ENCODE assay signal across 8 cellular contexts in the genomic region with DNA sequence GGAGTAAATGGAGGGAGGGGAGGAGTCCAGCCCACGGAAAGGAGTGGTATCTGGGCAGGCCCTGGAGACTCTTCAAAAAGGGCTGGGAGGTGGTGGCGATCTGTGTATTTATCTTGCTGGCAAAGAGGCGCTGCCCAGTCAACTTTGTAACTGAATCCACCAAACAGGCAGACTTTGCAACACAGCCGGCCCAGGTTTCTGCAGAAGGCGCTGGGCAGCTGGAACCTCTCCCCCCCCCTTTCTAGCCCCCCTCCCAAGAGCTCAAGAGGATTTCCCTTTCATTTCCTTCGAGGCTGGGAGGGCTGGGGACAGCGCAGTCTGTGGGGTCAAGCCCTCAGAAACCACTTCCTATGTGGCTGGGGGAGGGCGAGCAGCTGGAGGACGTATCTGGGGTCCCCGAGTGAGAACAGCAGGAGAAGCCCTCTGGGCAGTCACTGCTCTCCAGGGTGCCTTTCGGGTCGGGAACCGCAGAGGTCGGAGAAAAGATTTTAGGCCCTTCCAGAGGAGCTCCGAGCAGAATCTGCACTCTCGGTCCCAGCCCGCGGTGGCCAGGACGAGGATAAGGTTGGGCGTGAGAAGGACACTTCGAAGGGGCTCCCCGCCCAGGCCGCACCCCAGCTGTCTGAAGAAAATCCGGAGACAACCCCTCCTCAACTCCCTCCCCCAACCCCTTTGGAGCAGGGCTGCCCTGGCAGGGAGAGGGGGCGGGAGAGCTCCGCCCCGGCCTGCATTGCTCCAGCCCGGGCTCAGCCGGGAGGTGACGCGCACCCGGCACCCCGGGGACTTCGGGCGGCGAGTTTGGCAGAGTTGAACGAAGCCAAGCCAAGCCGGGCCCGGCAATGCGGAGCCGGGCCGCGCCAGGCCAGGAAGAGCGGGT. TPM values are rescaled to one million over a fixed set of nuclear protein-coding genes. Genes with fewer than 3 reads are reported as not detected.
DNase-seq lines count a peak whose midpoint lies in the region; ATAC-seq and TF ChIP-seq lines count a peak whose summit lies in the region.

No MANE protein-coding gene starts in this region.

- CTCF ChIA-PET in WTC11 (lab: Charles Lee): interaction anchor here (1.0 to 4.2 kb wide), 9 partner anchors 25 to 98 kb away, joined by 3 to 29 read pairs (median 10); a partner anchor contains a TSS

- H3K27ac Mint-ChIP-seq in WTC11: no peak overlapping the region

- H3K36me3 ChIP-seq in GM23248 (ENCODE audit: low read depth) (no peaks in the 10 kb centered on the region), left lung (no peaks in the 10 kb centered on the region)

- peak overlapping the region; percentile 78 for H3K4me3 Mint-ChIP-seq in WTC11

- ATAC-seq in WTC11 (peak; percentile 13), left lung (peak; percentile 50)

- peak overlapping the region; percentile 98 for H3K4me2 ChIP-seq in GM23248 (ENCODE audit: unreplicated experiment)

- DNase-seq in ELF-1 (ENCODE audit: low read depth, low spot score) (peak; percentile 49), GM23248 (peak; percentile 89), LoVo (ENCODE audit: low spot score) (peak; percentile 11), WTC11 (ENCODE audit: low spot score) (peak; percentile 67), choroid plexus epithelial cell (ENCODE audit: low read depth) (peak; percentile 93), left lung (peak; percentile 69 to 91), DMS153 treated with DMSO at 0.1 percent for 48 hours (lab: John Stamatoyannopoulos, UW; ENCODE audit: unreplicated experiment) (no peak)
- DNase-seq in stimulated activated CD4-positive, alpha-beta T cell treated with anti-CD3 and anti-CD28 coated beads, Interleukin-4, amount 100 ng/mL, for 24 hours: peak; percentile 38

- intact Hi-C loops in left lung (cut with DNase I): loop anchor here in 1 of 2 donors (5.0 kb wide), 1 partner anchor 42 kb away; no protein-coding TSS in a partner anchor

- no peaks in the 10 kb centered on the region for H3K9me2 ChIP-seq in GM23248 (ENCODE audit: insufficient read depth)

- peaks cover 28% of the 10 kb centered on the region for H3K4me1 Mint-ChIP-seq in WTC11

- H3K27me3 ChIP-seq in GM23248 (replicated peaks; ENCODE audit: insufficient read depth) (no peaks in the 10 kb centered on the region), left lung (peaks cover 0 to 16% of the 10 kb centered on the region in 2 donors)

- in situ Hi-C loops in GM23248 (cut with MboI): no loop called here

- peak overlapping the region; percentile 87 for H3K9ac ChIP-seq in GM23248

- H4K20me1 ChIP-seq in GM23248 (ENCODE audit: insufficient read depth): no peaks in the 10 kb centered on the region

- 0 to 1% methylated on average over 25 to 32 of the region's 44 CpGs for WGBS in GM23248 (ENCODE audit: low coverage in 1 of 2, low lambda C conversion rate in 2 of 2, missing lambda C conversion rate in 2 of 2), 2 experiments

- H3K27ac ChIP-seq in GM23248 (peak overlapping the region; percentile 85), left lung (peak overlapping the region; percentile 75 to 82)

- POLR2A ChIA-PET in WTC11 (lab: Charles Lee): interaction anchor here (0.8 to 1.7 kb wide), 4 partner anchors 9 to 202 kb away, joined by 3 to 5 read pairs (median 4); no protein-coding TSS in a partner anchor

- no peaks in the 10 kb centered on the region for H3K36me3 Mint-ChIP-seq in WTC11

- H3F3A ChIP-seq in GM23248 (ENCODE audit: insufficient read depth): peaks cover 26% of the 10 kb centered on the region

- peaks cover 44% of the 10 kb centered on the region for H3K27me3 Mint-ChIP-seq in WTC11 (ENCODE audit: low read depth)

- peaks cover 27% of the 10 kb centered on the region for H3K4me1 ChIP-seq in GM23248 (ENCODE audit: insufficient read depth)
- H3K4me1 ChIP-seq in left lung: peaks cover 12 to 42% of the 10 kb centered on the region in 2 donors

- TF ChIP-seq CTCF in WTC11 (IDR thresholded peaks at IDR 0.05) (no peak), choroid plexus epithelial cell (conservative IDR thresholded peaks at IDR 0.05; ENCODE audit: low read depth, low read length) (no peak), left lung (IDR thresholded peaks at IDR 0.05) (no peak)

- H3K9me3 ChIP-seq in GM23248 (ENCODE audit: low read depth) (no peaks in the 10 kb centered on the region), left lung (no peaks in the 10 kb centered on the region)

- H3K9me3 Mint-ChIP-seq in WTC11: no peaks in the 10 kb centered on the region

- peaks cover 48% of the 10 kb centered on the region for H3K79me2 ChIP-seq in GM23248 (ENCODE audit: insufficient read depth)

- H2AFZ ChIP-seq in GM23248: peak overlapping the region; percentile 26; the same call in 1 of the 2 replicates

- H3K4me3 ChIP-seq in GM23248: peak overlapping the region; percentile 88
- peak overlapping the region; percentile 81 for H3K4me3 ChIP-seq in choroid plexus epithelial cell (ENCODE audit: low read depth, low read length)
- H3K4me3 ChIP-seq in left lung: peak overlapping the region; percentile 77 to 91

TF ChIP-seq in WTC11, 78 proteins besides CTCF, POLR2A, EP300 and RAD21:
- TF ChIP-seq, protein P1, sequence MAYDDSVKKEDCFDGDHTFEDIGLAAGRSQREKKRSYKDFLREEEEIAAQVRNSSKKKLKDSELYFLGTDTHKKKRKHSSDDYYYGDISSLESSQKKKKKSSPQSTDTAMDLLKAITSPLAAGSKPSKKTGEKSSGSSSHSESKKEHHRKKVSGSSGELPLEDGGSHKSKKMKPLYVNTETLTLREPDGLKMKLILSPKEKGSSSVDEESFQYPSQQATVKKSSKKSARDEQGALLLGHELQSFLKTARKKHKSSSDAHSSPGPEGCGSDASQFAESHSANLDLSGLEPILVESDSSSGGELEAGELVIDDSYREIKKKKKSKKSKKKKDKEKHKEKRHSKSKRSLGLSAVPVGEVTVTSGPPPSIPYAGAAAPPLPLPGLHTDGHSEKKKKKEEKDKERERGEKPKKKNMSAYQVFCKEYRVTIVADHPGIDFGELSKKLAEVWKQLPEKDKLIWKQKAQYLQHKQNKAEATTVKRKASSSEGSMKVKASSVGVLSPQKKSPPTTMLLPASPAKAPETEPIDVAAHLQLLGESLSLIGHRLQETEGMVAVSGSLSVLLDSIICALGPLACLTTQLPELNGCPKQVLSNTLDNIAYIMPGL (CRISPR knock-in tag; IDR thresholded peaks at IDR 0.05): 0 out of 2 replicates have a peak, but pooled peaks have one; percentile 26
- TF ChIP-seq ZNF423 (CRISPR knock-in tag; IDR thresholded peaks at IDR 0.05) (peak; percentile 59), ELF4 (CRISPR knock-in tag; IDR thresholded peaks at IDR 0.05; ENCODE audit: low read depth) (0 out of 2 replicates have a peak, but pooled peaks have one; percentile 29), ETV6 (CRISPR knock-in tag; IDR thresholded peaks at IDR 0.05) (peak; percentile 44; the same call in 1 of the 2 replicates)
- TF ChIP-seq, protein P2, sequence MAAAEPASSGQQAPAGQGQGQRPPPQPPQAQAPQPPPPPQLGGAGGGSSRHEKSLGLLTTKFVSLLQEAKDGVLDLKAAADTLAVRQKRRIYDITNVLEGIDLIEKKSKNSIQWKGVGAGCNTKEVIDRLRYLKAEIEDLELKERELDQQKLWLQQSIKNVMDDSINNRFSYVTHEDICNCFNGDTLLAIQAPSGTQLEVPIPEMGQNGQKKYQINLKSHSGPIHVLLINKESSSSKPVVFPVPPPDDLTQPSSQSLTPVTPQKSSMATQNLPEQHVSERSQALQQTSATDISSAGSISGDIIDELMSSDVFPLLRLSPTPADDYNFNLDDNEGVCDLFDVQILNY (CRISPR knock-in tag; IDR thresholded peaks at IDR 0.05): no peak

RNA-seq across cellular contexts. Expression of a gene that starts 0.9 kb away (rescaled TPM):
- 30.3 and 34.0 TPM in 2 replicates for total RNA-seq in GM23248 (2014; rRNA removed; shearing (Covaris generic))
- 29.3 and 30.4 TPM in 2 replicates for polyA plus RNA-seq in GM23248 (2016; fragmentation: Nextera tagmentation; extraction: Ambion mirVana)
- total RNA-seq in WTC11 (2021): 6.0 to 7.7 TPM (median 6.2 TPM) in 3 replicates
- total RNA-seq in left lung: 10 to 100 TPM; 31.2 to 42.4 TPM
